Comparison of ENCODE assay signal across 8 cellular contexts in genomic region chr10:95693668-95694534, GRCh38. TPM values are rescaled to one million over a fixed set of nuclear protein-coding genes. Genes with fewer than 3 reads are reported as not detected.
A peak's percentile ranks its signal among the peaks of the same experiment; 100 is the strongest.
DNase-seq lines count a peak whose midpoint lies in the region; ATAC-seq and TF ChIP-seq lines count a peak whose summit lies in the region.

A gene with protein sequence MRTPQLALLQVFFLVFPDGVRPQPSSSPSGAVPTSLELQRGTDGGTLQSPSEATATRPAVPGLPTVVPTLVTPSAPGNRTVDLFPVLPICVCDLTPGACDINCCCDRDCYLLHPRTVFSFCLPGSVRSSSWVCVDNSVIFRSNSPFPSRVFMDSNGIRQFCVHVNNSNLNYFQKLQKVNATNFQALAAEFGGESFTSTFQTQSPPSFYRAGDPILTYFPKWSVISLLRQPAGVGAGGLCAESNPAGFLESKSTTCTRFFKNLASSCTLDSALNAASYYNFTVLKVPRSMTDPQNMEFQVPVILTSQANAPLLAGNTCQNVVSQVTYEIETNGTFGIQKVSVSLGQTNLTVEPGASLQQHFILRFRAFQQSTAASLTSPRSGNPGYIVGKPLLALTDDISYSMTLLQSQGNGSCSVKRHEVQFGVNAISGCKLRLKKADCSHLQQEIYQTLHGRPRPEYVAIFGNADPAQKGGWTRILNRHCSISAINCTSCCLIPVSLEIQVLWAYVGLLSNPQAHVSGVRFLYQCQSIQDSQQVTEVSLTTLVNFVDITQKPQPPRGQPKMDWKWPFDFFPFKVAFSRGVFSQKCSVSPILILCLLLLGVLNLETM (minus strand): TSS chr10:95693927. CDS start chr10:95693899, 28 bp downstream.

- peaks cover 8% of the 10 kb centered on the region for H3K27me3 Mint-ChIP-seq in activated naive CD4-positive, alpha-beta T cell treated with anti-CD3 and anti-CD28 coated beads, Interleukin-2, amount 10 ng/mL, durations not matched to agents 7 days and 5 days

- H3K4me3 ChIP-seq in gastroesophageal sphincter (peak within 1 kb of the TSS; percentile 60 to 90), suprapubic skin (peak within 1 kb of the TSS; percentile 73)

- H3K4me3 Mint-ChIP-seq in activated naive CD4-positive, alpha-beta T cell treated with anti-CD3 and anti-CD28 coated beads, Interleukin-2, amount 10 ng/mL, durations not matched to agents 7 days and 5 days, result peak within 1 kb of the TSS; percentile 85

- no peaks in the 10 kb centered on the region for H3K9me3 ChIP-seq in gastroesophageal sphincter
- H3K9me3 ChIP-seq in suprapubic skin, result no peaks in the 10 kb centered on the region

- TF ChIP-seq POLR2A in gastroesophageal sphincter (IDR thresholded peaks at IDR 0.05), result peak; percentile 73 to 75
- TF ChIP-seq POLR2A in suprapubic skin (IDR thresholded peaks at IDR 0.05), result peak in 1 of 2 donors; percentile 66

- H3K27ac ChIP-seq in gastroesophageal sphincter (peak within 1 kb of the TSS; percentile 81 to 90 (median 86)), suprapubic skin (peak within 1 kb of the TSS; percentile 82)

- H3K36me3 ChIP-seq in gastroesophageal sphincter, result peaks cover 0 to 35% of the 10 kb centered on the region in 2 donors
- peaks cover 13% of the 10 kb centered on the region for H3K36me3 ChIP-seq in suprapubic skin

- peak; percentile 100 for ATAC-seq in gastroesophageal sphincter

- TF ChIP-seq CTCF in gastroesophageal sphincter (IDR thresholded peaks at IDR 0.05) (peak; percentile 94 to 100 (median 100)), suprapubic skin (IDR thresholded peaks at IDR 0.05) (peak; percentile 99 to 100)

- TF ChIP-seq EP300 in gastroesophageal sphincter (IDR thresholded peaks at IDR 0.05), result no peak
- no peak for TF ChIP-seq EP300 in suprapubic skin (IDR thresholded peaks at IDR 0.05)

- WGBS in gastroesophageal sphincter (ENCODE audit: low coverage in 1 of 2), 2 donors, result 0% methylated on average over 1 to 14 of the region's 53 CpGs
- 0% methylated on average over 28 of the region's 53 CpGs for WGBS in suprapubic skin

- H3K4me1 Mint-ChIP-seq in activated naive CD4-positive, alpha-beta T cell treated with anti-CD3 and anti-CD28 coated beads, Interleukin-2, amount 10 ng/mL, durations not matched to agents 7 days and 5 days, result peaks cover 31% of the 10 kb centered on the region

- peak within 1 kb of the TSS; percentile 87 for H3K27ac Mint-ChIP-seq in activated naive CD4-positive, alpha-beta T cell treated with anti-CD3 and anti-CD28 coated beads, Interleukin-2, amount 10 ng/mL, durations not matched to agents 7 days and 5 days

- POLR2A ChIA-PET in HEK293T (lab: Yijun Ruan, JAX), result interaction anchor here (0.6 to 2.0 kb wide), 12 partner anchors 13 to 344 kb away, joined by 3 to 14 read pairs (median 4); partner anchors contain the start of gene CC2D2B

- DNase-seq in GM04504 (ENCODE audit: low read depth) (peak; percentile 99), HEK293T (ENCODE audit: extremely low spot score) (peak; percentile 100), MV-4-11 (lab: John Stamatoyannopoulos, UW) (peak; percentile 100), SK-N-DZ (ENCODE audit: low spot score) (peak; percentile 99), non-pigmented ciliary epithelial cell (ENCODE audit: low read depth) (peak; percentile 99), suprapubic skin (ENCODE audit: low spot score in 2 of 2) (peak; percentile 97 to 99)
- peak; percentile 97 for DNase-seq in activated naive CD4-positive, alpha-beta T cell treated with anti-CD3 and anti-CD28 coated beads, Interleukin-2, amount 10 ng/mL, durations not matched to agents 7 days and 5 days

- no peaks in the 10 kb centered on the region for H3K9me3 Mint-ChIP-seq in activated naive CD4-positive, alpha-beta T cell treated with anti-CD3 and anti-CD28 coated beads, Interleukin-2, amount 10 ng/mL, durations not matched to agents 7 days and 5 days

- H3K27me3 ChIP-seq in gastroesophageal sphincter, result no peaks in the 10 kb centered on the region
- H3K27me3 ChIP-seq in suprapubic skin, result no peaks in the 10 kb centered on the region

- CTCF ChIA-PET in HEK293T (lab: Yijun Ruan, JAX), result interaction anchor here (0.5 to 3.0 kb wide), 36 partner anchors 9 to 609 kb away, joined by 3 to 82 read pairs (median 4); partner anchors contain the start of genes ENTPD1 and ZNF518A
- CTCF ChIA-PET in activated naive CD4-positive, alpha-beta T cell treated with anti-CD3 and anti-CD28 coated beads, Interleukin-2, amount 10 ng/mL, durations not matched to agents 7 days and 5 days (lab: Charles Lee), result interaction anchor here (0.6 to 4.9 kb wide), 45 partner anchors 9 to 605 kb away, joined by 3 to 182 read pairs (median 4); partner anchors contain the start of genes CC2D2B, CCNJ, ENTPD1 and ZNF518A

- H3K4me1 ChIP-seq in gastroesophageal sphincter (peaks cover 0 to 46% (median 0%) of the 10 kb centered on the region in 3 donors), suprapubic skin (peaks cover 25% of the 10 kb centered on the region)

- peaks cover 14% of the 10 kb centered on the region for H3K36me3 Mint-ChIP-seq in activated naive CD4-positive, alpha-beta T cell treated with anti-CD3 and anti-CD28 coated beads, Interleukin-2, amount 10 ng/mL, durations not matched to agents 7 days and 5 days

TF ChIP-seq in HEK293T, 16 proteins besides CTCF, POLR2A, EP300 and RAD21:
- TF ChIP-seq ARNT (IDR thresholded peaks at IDR 0.05) (no peak), ZNF384 (IDR thresholded peaks at IDR 0.05) (peak; percentile 37; the same call in 1 of the 2 replicates), FOXM1 (IDR thresholded peaks at IDR 0.05; ENCODE audit: borderline replicate concordance) (peak; percentile 69; the same call in 1 of the 2 replicates)

RNA-seq across cellular contexts. Expression of the gene that starts here (rescaled TPM):
- 34.9 and 38.3 TPM in 2 replicates for polyA plus RNA-seq in SK-N-DZ (2014; cell fraction: cytosol; rRNA removed)
- 21.2 and 26.8 TPM in 2 replicates for polyA plus RNA-seq in SK-N-DZ (2014; cell fraction: nucleus; rRNA removed)
- total RNA-seq in gastroesophageal sphincter (10 to 100 TPM; 17.6 to 28.6 (median 21.2) TPM), suprapubic skin (10 to 100 TPM; 18.3 to 26.2 (median 22.7) TPM)

Comparison
In these comparisons a context has a peak if more than half of its experiments do, and no peak if none do; other contexts are left out.
1. Peak in every context shown above with its lines: DNase-seq, ATAC-seq, H3K4me3 ChIP-seq and H3K27ac ChIP-seq.